1 cellular context compared by ENCODE assay signal in the genomic region with DNA sequence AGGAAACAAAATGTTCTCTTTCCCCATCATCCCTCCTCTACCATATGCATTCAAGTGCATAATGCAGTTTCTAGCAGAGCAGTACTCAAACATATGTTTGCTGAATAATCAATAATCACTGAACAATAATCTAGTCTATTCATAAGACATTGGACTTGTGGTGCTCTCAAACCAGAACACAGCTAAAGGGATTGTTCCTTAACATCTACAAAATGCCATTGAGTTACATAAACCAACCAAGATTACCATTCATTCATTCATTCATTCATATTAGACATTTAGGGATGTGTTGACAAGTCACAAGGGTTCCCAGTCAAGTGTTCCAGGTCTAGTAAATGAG.
TF ChIP-seq lines count a peak whose summit lies in the region.

No MANE protein-coding gene starts in this region.

TF ChIP-seq in K562, 482 proteins besides CTCF, POLR2A, EP300 and RAD21:
- no peak for TF ChIP-seq CHCHD3 (CRISPR knock-in tag; IDR thresholded peaks at IDR 0.05)
- TF ChIP-seq, protein P1, sequence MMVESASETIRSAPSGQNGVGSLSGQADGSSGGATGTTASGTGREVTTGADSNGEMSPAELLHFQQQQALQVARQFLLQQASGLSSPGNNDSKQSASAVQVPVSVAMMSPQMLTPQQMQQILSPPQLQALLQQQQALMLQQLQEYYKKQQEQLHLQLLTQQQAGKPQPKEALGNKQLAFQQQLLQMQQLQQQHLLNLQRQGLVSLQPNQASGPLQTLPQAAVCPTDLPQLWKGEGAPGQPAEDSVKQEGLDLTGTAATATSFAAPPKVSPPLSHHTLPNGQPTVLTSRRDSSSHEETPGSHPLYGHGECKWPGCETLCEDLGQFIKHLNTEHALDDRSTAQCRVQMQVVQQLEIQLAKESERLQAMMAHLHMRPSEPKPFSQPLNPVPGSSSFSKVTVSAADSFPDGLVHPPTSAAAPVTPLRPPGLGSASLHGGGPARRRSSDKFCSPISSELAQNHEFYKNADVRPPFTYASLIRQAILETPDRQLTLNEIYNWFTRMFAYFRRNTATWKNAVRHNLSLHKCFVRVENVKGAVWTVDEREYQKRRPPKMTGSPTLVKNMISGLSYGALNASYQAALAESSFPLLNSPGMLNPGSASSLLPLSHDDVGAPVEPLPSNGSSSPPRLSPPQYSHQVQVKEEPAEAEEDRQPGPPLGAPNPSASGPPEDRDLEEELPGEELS (CRISPR knock-in tag; IDR thresholded peaks at IDR 0.05; ENCODE audit: borderline replicate concordance), result 0 out of 2 replicates have a peak, but pooled peaks have one; percentile 2
- peak; percentile 15; the same call in 1 of the 2 replicates for TF ChIP-seq MAFF (IDR thresholded peaks at IDR 0.05; ENCODE audit: low read length)
- peak; percentile 47; the same call in 1 of the 2 replicates for TF ChIP-seq ZNF143 (CRISPR knock-in tag; IDR thresholded peaks at IDR 0.05)
- no peak for TF ChIP-seq DIDO1 (tag; IDR thresholded peaks at IDR 0.05; ENCODE audit: low read depth)
- peak; percentile 84 for TF ChIP-seq C11orf30 (IDR thresholded peaks at IDR 0.05; ENCODE audit: low read depth)
- peak; percentile 89 for TF ChIP-seq ZNF316 (IDR thresholded peaks at IDR 0.05)
- peak; percentile 84 for TF ChIP-seq ZNF24 (IDR thresholded peaks at IDR 0.05)
- no peak for TF ChIP-seq ZNF253 (CRISPR knock-in tag; conservative IDR thresholded peaks at IDR 0.05)
- TF ChIP-seq CTBP1 (IDR thresholded peaks at IDR 0.05; ENCODE audit: borderline replicate concordance), result 0 out of 2 replicates have a peak, but pooled peaks have one; percentile 37
- TF ChIP-seq HIVEP1 (CRISPR knock-in tag; IDR thresholded peaks at IDR 0.05), result no peak
- peak; percentile 35; the same call in 1 of the 2 replicates for TF ChIP-seq MAFG (tag; conservative IDR thresholded peaks at IDR 0.05)
